Comparison of ENCODE assay signal across 12 cellular contexts in the genomic region with DNA sequence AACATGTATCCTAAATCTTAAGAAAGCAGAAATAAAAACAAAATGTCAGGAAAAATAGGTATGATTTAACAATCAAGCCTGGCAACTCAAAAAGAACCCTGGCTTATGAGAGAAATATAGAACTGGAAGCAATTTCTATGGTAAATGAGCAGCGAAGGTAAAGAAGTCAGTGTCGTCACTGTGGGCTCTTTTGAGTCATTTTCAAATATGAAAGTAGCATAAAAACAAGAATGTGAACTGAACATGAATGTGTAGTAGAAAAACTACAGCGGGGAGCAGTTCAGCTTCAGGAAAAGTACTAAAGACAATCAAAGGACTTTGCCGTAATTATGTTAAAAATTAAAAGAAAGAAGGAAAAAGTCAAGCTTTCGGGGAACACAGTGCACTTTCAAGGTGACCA. TPM values are rescaled to one million over a fixed set of nuclear protein-coding genes. Genes with fewer than 3 reads are reported as not detected.
A peak's percentile ranks its signal among the peaks of the same experiment; 100 is the strongest.
DNase-seq lines count a peak whose midpoint lies in the region; ATAC-seq and TF ChIP-seq lines count a peak whose summit lies in the region.
"Had no signal": no experiment of that assay in that cellular context is flagged by ENCODE, and none has a peak within 500 bp of the region (broad histone marks: within the 10 kb centered on the region; RNA-seq: fewer than 3 reads in every experiment).

No MANE protein-coding gene starts in this region.

- no peak overlapping the region for H3K9ac ChIP-seq in neuronal stem cell (ENCODE audit: low read depth, low read length, poor library complexity)
- H3K9ac ChIP-seq: BLaER1 had no signal

- no peaks in the 10 kb centered on the region for H3K4me1 ChIP-seq in neuronal stem cell (ENCODE audit: control insufficient read depth in 2 of 2, insufficient read depth in 1 of 2, low read depth in 1 of 2, low read length in 2 of 2)
- H3K4me1 ChIP-seq: BLaER1 had no signal

- no peaks in the 10 kb centered on the region for H3K9me3 ChIP-seq in neuronal stem cell (replicated peaks in 1 of 2; ENCODE audit: control insufficient read depth in 2 of 2, insufficient read depth in 1 of 2, low read depth in 1 of 2, low read length in 2 of 2)
- H3K9me3 ChIP-seq: BLaER1, spleen had no signal

- H3K79me1 ChIP-seq in neuronal stem cell (ENCODE audit: low read depth, low read length): peaks cover 3% of the 10 kb centered on the region

- no peak overlapping the region for H2AFZ ChIP-seq in neuronal stem cell (ENCODE audit: low read length)

- no peak overlapping the region for H3K18ac ChIP-seq in neuronal stem cell (ENCODE audit: low read length)

- peak overlapping the region; percentile 70 for H3K4me3 Mint-ChIP-seq in T-helper 1 cell treated with Interleukin-12 subunit alpha and Interleukin-12 subunit beta and Interleukin-4 antibody, amounts not matched to agents 30 μg/mL and 1 μg/mL, for 36 hours
- H3K4me3 Mint-ChIP-seq in stimulated activated naive B cell treated with anti-CD40 and anti-IgM and Interleukin-4, amounts not matched to agents 10 μg/mL and 1 μg/mL and 100 μg/mL, for 72 hours: no peak overlapping the region
- H3K4me3 Mint-ChIP-seq: naive B cell had no signal

- H4K91ac ChIP-seq in neuronal stem cell (ENCODE audit: low read depth, low read length, poor library complexity): no peak overlapping the region

- no peak overlapping the region for H2AK5ac ChIP-seq in neuronal stem cell (ENCODE audit: low read depth, low read length)

- no peak overlapping the region for H3K23ac ChIP-seq in neuronal stem cell (ENCODE audit: low read depth, low read length, poor library complexity)

- H3K4me1 Mint-ChIP-seq in T-helper 1 cell treated with Interleukin-12 subunit alpha and Interleukin-12 subunit beta and Interleukin-4 antibody, amounts not matched to agents 30 μg/mL and 1 μg/mL, for 36 hours (ENCODE audit: low read depth): peaks cover 24% of the 10 kb centered on the region
- H3K4me1 Mint-ChIP-seq in stimulated activated naive B cell treated with anti-CD40 and anti-IgM and Interleukin-4, amounts not matched to agents 10 μg/mL and 1 μg/mL and 100 μg/mL, for 72 hours: peaks cover 4 to 10% of the 10 kb centered on the region in 2 donors

- H3K36me3 Mint-ChIP-seq in T-helper 1 cell treated with Interleukin-12 subunit alpha and Interleukin-12 subunit beta and Interleukin-4 antibody, amounts not matched to agents 30 μg/mL and 1 μg/mL, for 36 hours (ENCODE audit: low read depth): peaks cover 57% of the 10 kb centered on the region
- peaks cover 36 to 64% of the 10 kb centered on the region in 2 donors for H3K36me3 Mint-ChIP-seq in stimulated activated naive B cell treated with anti-CD40 and anti-IgM and Interleukin-4, amounts not matched to agents 10 μg/mL and 1 μg/mL and 100 μg/mL, for 72 hours

- peak overlapping the region; percentile 86 for H3K27ac Mint-ChIP-seq in T-helper 1 cell treated with Interleukin-12 subunit alpha and Interleukin-12 subunit beta and Interleukin-4 antibody, amounts not matched to agents 30 μg/mL and 1 μg/mL, for 36 hours
- H3K27ac Mint-ChIP-seq in stimulated activated naive B cell treated with anti-CD40 and anti-IgM and Interleukin-4, amounts not matched to agents 10 μg/mL and 1 μg/mL and 100 μg/mL, for 72 hours: no peak overlapping the region
- H3K27ac Mint-ChIP-seq: naive B cell had no signal

- no peak overlapping the region for H2BK15ac ChIP-seq in neuronal stem cell (ENCODE audit: low read length)

- no peaks in the 10 kb centered on the region for H3K27me3 Mint-ChIP-seq in T-helper 1 cell treated with Interleukin-12 subunit alpha and Interleukin-12 subunit beta and Interleukin-4 antibody, amounts not matched to agents 30 μg/mL and 1 μg/mL, for 36 hours (ENCODE audit: low read depth)
- H3K27me3 Mint-ChIP-seq in stimulated activated naive B cell treated with anti-CD40 and anti-IgM and Interleukin-4, amounts not matched to agents 10 μg/mL and 1 μg/mL and 100 μg/mL, for 72 hours: no peaks in the 10 kb centered on the region
- H3K27me3 Mint-ChIP-seq: naive B cell had no signal

- no peak overlapping the region for H3K27ac ChIP-seq in neuronal stem cell (replicated peaks; ENCODE audit: low read length)
- H3K27ac ChIP-seq: BLaER1, spleen had no signal

- ATAC-seq in GM19025 (IDR thresholded peaks at IDR 0.05; ENCODE audit: low read depth, unreplicated experiment) (peak; percentile 69), HG02678 (IDR thresholded peaks at IDR 0.05; ENCODE audit: unreplicated experiment) (peak; percentile 79), GM18517 (IDR thresholded peaks at IDR 0.05; ENCODE audit: unreplicated experiment) (no peak)
- ATAC-seq in stimulated activated naive B cell treated with anti-CD40 and anti-IgM and Interleukin-4, amounts not matched to agents 10 μg/mL and 1 μg/mL and 100 μg/mL, for 72 hours (replicated peaks): no peak

- H3K4ac ChIP-seq in neuronal stem cell (ENCODE audit: low read length): no peak overlapping the region

- no peak for TF ChIP-seq CTCF in GM10266 (IDR thresholded peaks at IDR 0.05; ENCODE audit: control insufficient read depth, insufficient read depth, low read depth, missing control alignments)

- no peak overlapping the region for H2BK120ac ChIP-seq in neuronal stem cell (ENCODE audit: low read depth, low read length)

- H3K14ac ChIP-seq in neuronal stem cell (ENCODE audit: low read length): no peak overlapping the region

- no peaks in the 10 kb centered on the region for H3K27me3 ChIP-seq in neuronal stem cell (ENCODE audit: control insufficient read depth in 3 of 3, insufficient read depth in 3 of 3, low read depth in 1 of 3, low read length in 3 of 3)
- H3K27me3 ChIP-seq: BLaER1, spleen had no signal

- H4K8ac ChIP-seq in neuronal stem cell (ENCODE audit: low read depth, low read length): no peak overlapping the region

- no peak overlapping the region for H3K4me2 ChIP-seq in neuronal stem cell (ENCODE audit: insufficient read depth, low read length, poor library complexity, severe bottlenecking)
- H3K4me2 ChIP-seq: BLaER1 had no signal

- H2BK12ac ChIP-seq in neuronal stem cell (ENCODE audit: low read length): no peak overlapping the region

- peaks cover 27 to 87% of the 10 kb centered on the region in 2 donors for H3K36me3 ChIP-seq in neuronal stem cell (replicated peaks in 1 of 2; ENCODE audit: control insufficient read depth in 2 of 2, insufficient read depth in 2 of 2, low read length in 2 of 2)

- H3K4me3 ChIP-seq in neuronal stem cell (ENCODE audit: low read length in 2 of 2): no peak overlapping the region
- H3K4me3 ChIP-seq: BLaER1, spleen had no signal

- H3K9me3 Mint-ChIP-seq in T-helper 1 cell treated with Interleukin-12 subunit alpha and Interleukin-12 subunit beta and Interleukin-4 antibody, amounts not matched to agents 30 μg/mL and 1 μg/mL, for 36 hours: no peaks in the 10 kb centered on the region
- H3K9me3 Mint-ChIP-seq in stimulated activated naive B cell treated with anti-CD40 and anti-IgM and Interleukin-4, amounts not matched to agents 10 μg/mL and 1 μg/mL and 100 μg/mL, for 72 hours: no peaks in the 10 kb centered on the region
- H3K9me3 Mint-ChIP-seq: naive B cell had no signal

- WGBS in neuronal stem cell (ENCODE audit: extremely low coverage in 2 of 2, insufficient read length in 2 of 2, insufficient replicate concordance in 1 of 2), 2 donors: no CpG with 5 or more reads among the region's 5 CpGs

- DNase-seq in GM10266 (ENCODE audit: extremely low spot score) (peak; percentile 65), neuronal stem cell (ENCODE audit: low spot score) (no peak)
- DNase-seq in stimulated activated naive CD4-positive, alpha-beta T cell treated with Interleukin-2 at 50 U/mL for 16 hours (lab: John Stamatoyannopoulos, UW): no peak
- no peak for DNase-seq in stimulated activated naive B cell treated with anti-CD40 and anti-IgM and Interleukin-4, amounts not matched to agents 10 μg/mL and 1 μg/mL and 100 μg/mL, for 72 hours
- DNase-seq: naive B cell, NCI-H2081 treated with DMSO at 0.1 percent for 48 hours, spleen had no signal

- H2BK5ac ChIP-seq in neuronal stem cell (ENCODE audit: low read length): no peak overlapping the region

RNA-seq across cellular contexts. Expression of a gene that starts 17.5 kb away (rescaled TPM):
- polyA plus RNA-seq in neuronal stem cell (2013, experiment 1 of 2): 17.3 TPM
- 18.9 TPM for polyA plus RNA-seq in neuronal stem cell (2013, experiment 2 of 2)

RNA-seq across cellular contexts. Expression of a gene that starts 21.2 kb away (rescaled TPM):
- 13.7 TPM for polyA plus RNA-seq in neuronal stem cell (2013, experiment 1 of 2)
- polyA plus RNA-seq in neuronal stem cell (2013, experiment 2 of 2): 13.8 TPM

RNA-seq across cellular contexts. Expression of a gene that starts 31.2 kb away (rescaled TPM):
- polyA plus RNA-seq in neuronal stem cell (2013, experiment 1 of 2): 0.52 TPM
- polyA plus RNA-seq in neuronal stem cell (2013, experiment 2 of 2): 0.47 TPM

Comparison
In these comparisons a context has a peak if more than half of its experiments do, and no peak if none do; other contexts are left out.
1. ATAC-seq: peak in GM19025 (single experiment) and HG02678 (single experiment); none in GM18517 (single experiment) and stimulated activated naive B cell treated with anti-CD40 and anti-IgM and Interleukin-4, amounts not matched to agents 10 μg/mL and 1 μg/mL and 100 μg/mL, for 72 hours (0 of 2).